ENCODE assay signal across 1 cellular context in the genomic region with DNA sequence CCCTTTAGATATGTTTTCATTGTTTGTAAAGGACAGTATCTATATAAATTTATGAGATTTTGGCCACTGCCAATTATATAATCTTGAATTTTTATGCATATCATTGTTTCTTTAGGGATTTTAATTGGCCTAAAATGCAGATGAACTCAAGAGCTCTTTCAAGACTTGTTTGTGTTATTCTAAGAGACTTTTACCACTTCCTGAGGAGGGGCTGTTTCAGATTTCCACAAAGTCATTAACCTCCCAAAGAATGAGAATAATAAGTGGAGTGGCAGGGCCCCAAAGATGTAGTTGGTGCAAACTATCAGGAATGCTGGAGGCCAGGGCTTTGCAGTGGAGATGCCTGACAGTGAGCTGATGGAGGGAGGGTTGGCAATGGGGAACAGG.
TF ChIP-seq lines count a peak whose summit lies in the region.

No MANE protein-coding gene starts in this region.

TF ChIP-seq in K562, 482 proteins besides CTCF, POLR2A, EP300 and RAD21:
- TF ChIP-seq, protein P1, sequence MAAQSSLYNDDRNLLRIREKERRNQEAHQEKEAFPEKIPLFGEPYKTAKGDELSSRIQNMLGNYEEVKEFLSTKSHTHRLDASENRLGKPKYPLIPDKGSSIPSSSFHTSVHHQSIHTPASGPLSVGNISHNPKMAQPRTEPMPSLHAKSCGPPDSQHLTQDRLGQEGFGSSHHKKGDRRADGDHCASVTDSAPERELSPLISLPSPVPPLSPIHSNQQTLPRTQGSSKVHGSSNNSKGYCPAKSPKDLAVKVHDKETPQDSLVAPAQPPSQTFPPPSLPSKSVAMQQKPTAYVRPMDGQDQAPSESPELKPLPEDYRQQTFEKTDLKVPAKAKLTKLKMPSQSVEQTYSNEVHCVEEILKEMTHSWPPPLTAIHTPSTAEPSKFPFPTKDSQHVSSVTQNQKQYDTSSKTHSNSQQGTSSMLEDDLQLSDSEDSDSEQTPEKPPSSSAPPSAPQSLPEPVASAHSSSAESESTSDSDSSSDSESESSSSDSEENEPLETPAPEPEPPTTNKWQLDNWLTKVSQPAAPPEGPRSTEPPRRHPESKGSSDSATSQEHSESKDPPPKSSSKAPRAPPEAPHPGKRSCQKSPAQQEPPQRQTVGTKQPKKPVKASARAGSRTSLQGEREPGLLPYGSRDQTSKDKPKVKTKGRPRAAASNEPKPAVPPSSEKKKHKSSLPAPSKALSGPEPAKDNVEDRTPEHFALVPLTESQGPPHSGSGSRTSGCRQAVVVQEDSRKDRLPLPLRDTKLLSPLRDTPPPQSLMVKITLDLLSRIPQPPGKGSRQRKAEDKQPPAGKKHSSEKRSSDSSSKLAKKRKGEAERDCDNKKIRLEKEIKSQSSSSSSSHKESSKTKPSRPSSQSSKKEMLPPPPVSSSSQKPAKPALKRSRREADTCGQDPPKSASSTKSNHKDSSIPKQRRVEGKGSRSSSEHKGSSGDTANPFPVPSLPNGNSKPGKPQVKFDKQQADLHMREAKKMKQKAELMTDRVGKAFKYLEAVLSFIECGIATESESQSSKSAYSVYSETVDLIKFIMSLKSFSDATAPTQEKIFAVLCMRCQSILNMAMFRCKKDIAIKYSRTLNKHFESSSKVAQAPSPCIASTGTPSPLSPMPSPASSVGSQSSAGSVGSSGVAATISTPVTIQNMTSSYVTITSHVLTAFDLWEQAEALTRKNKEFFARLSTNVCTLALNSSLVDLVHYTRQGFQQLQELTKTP (IDR thresholded peaks at IDR 0.05; ENCODE audit: low read depth in 1 of 2, partially characterized antibody in 2 of 2): no peak
- TF ChIP-seq, protein P2, sequence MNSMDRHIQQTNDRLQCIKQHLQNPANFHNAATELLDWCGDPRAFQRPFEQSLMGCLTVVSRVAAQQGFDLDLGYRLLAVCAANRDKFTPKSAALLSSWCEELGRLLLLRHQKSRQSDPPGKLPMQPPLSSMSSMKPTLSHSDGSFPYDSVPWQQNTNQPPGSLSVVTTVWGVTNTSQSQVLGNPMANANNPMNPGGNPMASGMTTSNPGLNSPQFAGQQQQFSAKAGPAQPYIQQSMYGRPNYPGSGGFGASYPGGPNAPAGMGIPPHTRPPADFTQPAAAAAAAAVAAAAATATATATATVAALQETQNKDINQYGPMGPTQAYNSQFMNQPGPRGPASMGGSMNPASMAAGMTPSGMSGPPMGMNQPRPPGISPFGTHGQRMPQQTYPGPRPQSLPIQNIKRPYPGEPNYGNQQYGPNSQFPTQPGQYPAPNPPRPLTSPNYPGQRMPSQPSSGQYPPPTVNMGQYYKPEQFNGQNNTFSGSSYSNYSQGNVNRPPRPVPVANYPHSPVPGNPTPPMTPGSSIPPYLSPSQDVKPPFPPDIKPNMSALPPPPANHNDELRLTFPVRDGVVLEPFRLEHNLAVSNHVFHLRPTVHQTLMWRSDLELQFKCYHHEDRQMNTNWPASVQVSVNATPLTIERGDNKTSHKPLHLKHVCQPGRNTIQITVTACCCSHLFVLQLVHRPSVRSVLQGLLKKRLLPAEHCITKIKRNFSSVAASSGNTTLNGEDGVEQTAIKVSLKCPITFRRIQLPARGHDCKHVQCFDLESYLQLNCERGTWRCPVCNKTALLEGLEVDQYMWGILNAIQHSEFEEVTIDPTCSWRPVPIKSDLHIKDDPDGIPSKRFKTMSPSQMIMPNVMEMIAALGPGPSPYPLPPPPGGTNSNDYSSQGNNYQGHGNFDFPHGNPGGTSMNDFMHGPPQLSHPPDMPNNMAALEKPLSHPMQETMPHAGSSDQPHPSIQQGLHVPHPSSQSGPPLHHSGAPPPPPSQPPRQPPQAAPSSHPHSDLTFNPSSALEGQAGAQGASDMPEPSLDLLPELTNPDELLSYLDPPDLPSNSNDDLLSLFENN (IDR thresholded peaks at IDR 0.05; ENCODE audit: low read depth in 2 of 2, low read length in 2 of 2): no peak
- TF ChIP-seq ZKSCAN3 (CRISPR knock-in tag; IDR thresholded peaks at IDR 0.05): no peak
- no peak for TF ChIP-seq PURB (CRISPR knock-in tag; IDR thresholded peaks at IDR 0.05; ENCODE audit: low read depth)
- TF ChIP-seq FOXK1 (CRISPR knock-in tag; IDR thresholded peaks at IDR 0.05; ENCODE audit: borderline replicate concordance): no peak
- no peak for TF ChIP-seq ASH1L (IDR thresholded peaks at IDR 0.05; ENCODE audit: borderline replicate concordance, low read depth, partially characterized antibody)
- TF ChIP-seq, protein P3, sequence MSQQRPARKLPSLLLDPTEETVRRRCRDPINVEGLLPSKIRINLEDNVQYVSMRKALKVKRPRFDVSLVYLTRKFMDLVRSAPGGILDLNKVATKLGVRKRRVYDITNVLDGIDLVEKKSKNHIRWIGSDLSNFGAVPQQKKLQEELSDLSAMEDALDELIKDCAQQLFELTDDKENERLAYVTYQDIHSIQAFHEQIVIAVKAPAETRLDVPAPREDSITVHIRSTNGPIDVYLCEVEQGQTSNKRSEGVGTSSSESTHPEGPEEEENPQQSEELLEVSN (IDR thresholded peaks at IDR 0.05; ENCODE audit: borderline replicate concordance in 1 of 2, extremely low read depth in 1 of 2, insufficient read depth in 1 of 2, insufficient read length in 1 of 2, low read depth in 1 of 2, low read length in 1 of 2, poor library complexity in 1 of 2, severe bottlenecking in 1 of 2): no peak
- TF ChIP-seq RBM14 (IDR thresholded peaks at IDR 0.05; ENCODE audit: borderline replicate concordance, insufficient read depth, low read depth, low read length): no peak
- TF ChIP-seq ZNF699 (CRISPR knock-in tag; IDR thresholded peaks at IDR 0.05; ENCODE audit: insufficient replicate concordance): no peak
- no peak for TF ChIP-seq MAFF (IDR thresholded peaks at IDR 0.05; ENCODE audit: low read length)
- TF ChIP-seq RCOR1 (IDR thresholded peaks at IDR 0.05; ENCODE audit: borderline replicate concordance in 1 of 2, low read depth in 2 of 2, low read length in 2 of 2): no peak
- TF ChIP-seq, protein P4, sequence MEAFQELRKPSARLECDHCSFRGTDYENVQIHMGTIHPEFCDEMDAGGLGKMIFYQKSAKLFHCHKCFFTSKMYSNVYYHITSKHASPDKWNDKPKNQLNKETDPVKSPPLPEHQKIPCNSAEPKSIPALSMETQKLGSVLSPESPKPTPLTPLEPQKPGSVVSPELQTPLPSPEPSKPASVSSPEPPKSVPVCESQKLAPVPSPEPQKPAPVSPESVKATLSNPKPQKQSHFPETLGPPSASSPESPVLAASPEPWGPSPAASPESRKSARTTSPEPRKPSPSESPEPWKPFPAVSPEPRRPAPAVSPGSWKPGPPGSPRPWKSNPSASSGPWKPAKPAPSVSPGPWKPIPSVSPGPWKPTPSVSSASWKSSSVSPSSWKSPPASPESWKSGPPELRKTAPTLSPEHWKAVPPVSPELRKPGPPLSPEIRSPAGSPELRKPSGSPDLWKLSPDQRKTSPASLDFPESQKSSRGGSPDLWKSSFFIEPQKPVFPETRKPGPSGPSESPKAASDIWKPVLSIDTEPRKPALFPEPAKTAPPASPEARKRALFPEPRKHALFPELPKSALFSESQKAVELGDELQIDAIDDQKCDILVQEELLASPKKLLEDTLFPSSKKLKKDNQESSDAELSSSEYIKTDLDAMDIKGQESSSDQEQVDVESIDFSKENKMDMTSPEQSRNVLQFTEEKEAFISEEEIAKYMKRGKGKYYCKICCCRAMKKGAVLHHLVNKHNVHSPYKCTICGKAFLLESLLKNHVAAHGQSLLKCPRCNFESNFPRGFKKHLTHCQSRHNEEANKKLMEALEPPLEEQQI (IDR thresholded peaks at IDR 0.05): no peak
- no peak for TF ChIP-seq HNRNPL (IDR thresholded peaks at IDR 0.05; ENCODE audit: low read depth, low read length)
- TF ChIP-seq ZNF143 (CRISPR knock-in tag; IDR thresholded peaks at IDR 0.05): no peak
- no peak for TF ChIP-seq THRAP3 (IDR thresholded peaks at IDR 0.05; ENCODE audit: borderline replicate concordance)
- no peak for TF ChIP-seq EWSR1 (IDR thresholded peaks at IDR 0.05; ENCODE audit: borderline replicate concordance, low read depth, partially characterized antibody)
- TF ChIP-seq, protein P5, sequence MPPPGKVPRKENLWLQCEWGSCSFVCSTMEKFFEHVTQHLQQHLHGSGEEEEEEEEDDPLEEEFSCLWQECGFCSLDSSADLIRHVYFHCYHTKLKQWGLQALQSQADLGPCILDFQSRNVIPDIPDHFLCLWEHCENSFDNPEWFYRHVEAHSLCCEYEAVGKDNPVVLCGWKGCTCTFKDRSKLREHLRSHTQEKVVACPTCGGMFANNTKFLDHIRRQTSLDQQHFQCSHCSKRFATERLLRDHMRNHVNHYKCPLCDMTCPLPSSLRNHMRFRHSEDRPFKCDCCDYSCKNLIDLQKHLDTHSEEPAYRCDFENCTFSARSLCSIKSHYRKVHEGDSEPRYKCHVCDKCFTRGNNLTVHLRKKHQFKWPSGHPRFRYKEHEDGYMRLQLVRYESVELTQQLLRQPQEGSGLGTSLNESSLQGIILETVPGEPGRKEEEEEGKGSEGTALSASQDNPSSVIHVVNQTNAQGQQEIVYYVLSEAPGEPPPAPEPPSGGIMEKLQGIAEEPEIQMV (tag; conservative IDR thresholded peaks at IDR 0.05; ENCODE audit: low read depth): no peak
